Comparison of ENCODE assay signal across 1 cellular context in the genomic region with DNA sequence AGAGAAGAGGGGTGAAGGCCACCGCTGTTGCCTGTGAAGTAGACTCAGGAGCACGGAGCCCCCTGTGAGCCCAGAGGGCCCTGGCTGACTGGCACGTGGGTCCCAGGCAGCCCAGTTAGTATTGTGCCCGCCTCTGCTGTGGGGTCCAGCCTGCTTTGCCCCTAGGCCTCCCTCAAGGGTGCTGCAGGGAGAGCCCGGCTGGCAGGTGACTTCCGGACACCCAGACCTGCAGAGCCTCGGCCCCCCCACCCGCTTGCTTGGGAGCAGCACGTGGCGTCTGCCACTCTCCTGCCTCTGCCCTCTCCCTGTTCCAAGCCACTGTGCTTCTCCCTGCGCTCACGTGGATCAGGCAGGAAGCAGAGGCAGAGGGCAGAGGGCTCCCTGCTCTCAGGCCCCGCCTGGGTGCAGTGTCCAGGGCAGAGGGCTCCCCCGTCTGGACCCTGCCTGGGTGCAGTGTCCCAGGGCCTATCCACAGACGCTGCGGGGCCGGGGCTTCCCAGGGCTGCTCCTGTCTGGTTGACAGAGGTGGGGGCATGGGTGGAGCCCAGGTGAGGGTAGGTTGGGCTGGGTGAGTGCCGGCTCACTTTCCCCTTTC.
TF ChIP-seq lines count a peak whose summit lies in the region.

No MANE protein-coding gene starts in this region.

TF ChIP-seq in HepG2, 621 proteins besides CTCF, POLR2A, EP300 and RAD21 (continued from another document and continues in another):
- TF ChIP-seq, protein P1, sequence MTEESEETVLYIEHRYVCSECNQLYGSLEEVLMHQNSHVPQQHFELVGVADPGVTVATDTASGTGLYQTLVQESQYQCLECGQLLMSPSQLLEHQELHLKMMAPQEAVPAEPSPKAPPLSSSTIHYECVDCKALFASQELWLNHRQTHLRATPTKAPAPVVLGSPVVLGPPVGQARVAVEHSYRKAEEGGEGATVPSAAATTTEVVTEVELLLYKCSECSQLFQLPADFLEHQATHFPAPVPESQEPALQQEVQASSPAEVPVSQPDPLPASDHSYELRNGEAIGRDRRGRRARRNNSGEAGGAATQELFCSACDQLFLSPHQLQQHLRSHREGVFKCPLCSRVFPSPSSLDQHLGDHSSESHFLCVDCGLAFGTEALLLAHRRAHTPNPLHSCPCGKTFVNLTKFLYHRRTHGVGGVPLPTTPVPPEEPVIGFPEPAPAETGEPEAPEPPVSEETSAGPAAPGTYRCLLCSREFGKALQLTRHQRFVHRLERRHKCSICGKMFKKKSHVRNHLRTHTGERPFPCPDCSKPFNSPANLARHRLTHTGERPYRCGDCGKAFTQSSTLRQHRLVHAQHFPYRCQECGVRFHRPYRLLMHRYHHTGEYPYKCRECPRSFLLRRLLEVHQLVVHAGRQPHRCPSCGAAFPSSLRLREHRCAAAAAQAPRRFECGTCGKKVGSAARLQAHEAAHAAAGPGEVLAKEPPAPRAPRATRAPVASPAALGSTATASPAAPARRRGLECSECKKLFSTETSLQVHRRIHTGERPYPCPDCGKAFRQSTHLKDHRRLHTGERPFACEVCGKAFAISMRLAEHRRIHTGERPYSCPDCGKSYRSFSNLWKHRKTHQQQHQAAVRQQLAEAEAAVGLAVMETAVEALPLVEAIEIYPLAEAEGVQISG (CRISPR knock-in tag; IDR thresholded peaks at IDR 0.05): peak; percentile 52; the same call in 1 of the 2 replicates
- TF ChIP-seq ZNF138 (CRISPR knock-in tag; IDR thresholded peaks at IDR 0.05; ENCODE audit: low read depth): no peak
- peak; percentile 48; the same call in 1 of the 2 replicates for TF ChIP-seq ZFX (CRISPR knock-in tag; IDR thresholded peaks at IDR 0.05; ENCODE audit: low read depth)
- no peak for TF ChIP-seq ZFP62 (CRISPR knock-in tag; IDR thresholded peaks at IDR 0.05)
- TF ChIP-seq, protein P2, sequence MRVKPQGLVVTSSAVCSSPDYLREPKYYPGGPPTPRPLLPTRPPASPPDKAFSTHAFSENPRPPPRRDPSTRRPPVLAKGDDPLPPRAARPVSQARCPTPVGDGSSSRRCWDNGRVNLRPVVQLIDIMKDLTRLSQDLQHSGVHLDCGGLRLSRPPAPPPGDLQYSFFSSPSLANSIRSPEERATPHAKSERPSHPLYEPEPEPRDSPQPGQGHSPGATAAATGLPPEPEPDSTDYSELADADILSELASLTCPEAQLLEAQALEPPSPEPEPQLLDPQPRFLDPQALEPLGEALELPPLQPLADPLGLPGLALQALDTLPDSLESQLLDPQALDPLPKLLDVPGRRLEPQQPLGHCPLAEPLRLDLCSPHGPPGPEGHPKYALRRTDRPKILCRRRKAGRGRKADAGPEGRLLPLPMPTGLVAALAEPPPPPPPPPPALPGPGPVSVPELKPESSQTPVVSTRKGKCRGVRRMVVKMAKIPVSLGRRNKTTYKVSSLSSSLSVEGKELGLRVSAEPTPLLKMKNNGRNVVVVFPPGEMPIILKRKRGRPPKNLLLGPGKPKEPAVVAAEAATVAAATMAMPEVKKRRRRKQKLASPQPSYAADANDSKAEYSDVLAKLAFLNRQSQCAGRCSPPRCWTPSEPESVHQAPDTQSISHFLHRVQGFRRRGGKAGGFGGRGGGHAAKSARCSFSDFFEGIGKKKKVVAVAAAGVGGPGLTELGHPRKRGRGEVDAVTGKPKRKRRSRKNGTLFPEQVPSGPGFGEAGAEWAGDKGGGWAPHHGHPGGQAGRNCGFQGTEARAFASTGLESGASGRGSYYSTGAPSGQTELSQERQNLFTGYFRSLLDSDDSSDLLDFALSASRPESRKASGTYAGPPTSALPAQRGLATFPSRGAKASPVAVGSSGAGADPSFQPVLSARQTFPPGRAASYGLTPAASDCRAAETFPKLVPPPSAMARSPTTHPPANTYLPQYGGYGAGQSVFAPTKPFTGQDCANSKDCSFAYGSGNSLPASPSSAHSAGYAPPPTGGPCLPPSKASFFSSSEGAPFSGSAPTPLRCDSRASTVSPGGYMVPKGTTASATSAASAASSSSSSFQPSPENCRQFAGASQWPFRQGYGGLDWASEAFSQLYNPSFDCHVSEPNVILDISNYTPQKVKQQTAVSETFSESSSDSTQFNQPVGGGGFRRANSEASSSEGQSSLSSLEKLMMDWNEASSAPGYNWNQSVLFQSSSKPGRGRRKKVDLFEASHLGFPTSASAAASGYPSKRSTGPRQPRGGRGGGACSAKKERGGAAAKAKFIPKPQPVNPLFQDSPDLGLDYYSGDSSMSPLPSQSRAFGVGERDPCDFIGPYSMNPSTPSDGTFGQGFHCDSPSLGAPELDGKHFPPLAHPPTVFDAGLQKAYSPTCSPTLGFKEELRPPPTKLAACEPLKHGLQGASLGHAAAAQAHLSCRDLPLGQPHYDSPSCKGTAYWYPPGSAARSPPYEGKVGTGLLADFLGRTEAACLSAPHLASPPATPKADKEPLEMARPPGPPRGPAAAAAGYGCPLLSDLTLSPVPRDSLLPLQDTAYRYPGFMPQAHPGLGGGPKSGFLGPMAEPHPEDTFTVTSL (CRISPR knock-in tag; IDR thresholded peaks at IDR 0.05; ENCODE audit: borderline replicate concordance): no peak
- no peak for TF ChIP-seq MBD4 (IDR thresholded peaks at IDR 0.05; ENCODE audit: borderline replicate concordance, low read length)
- peak; percentile 53 for TF ChIP-seq STAG1 (CRISPR knock-in tag; IDR thresholded peaks at IDR 0.05)
- TF ChIP-seq ZSCAN12 (CRISPR knock-in tag; IDR thresholded peaks at IDR 0.05): no peak
- TF ChIP-seq, protein P3, sequence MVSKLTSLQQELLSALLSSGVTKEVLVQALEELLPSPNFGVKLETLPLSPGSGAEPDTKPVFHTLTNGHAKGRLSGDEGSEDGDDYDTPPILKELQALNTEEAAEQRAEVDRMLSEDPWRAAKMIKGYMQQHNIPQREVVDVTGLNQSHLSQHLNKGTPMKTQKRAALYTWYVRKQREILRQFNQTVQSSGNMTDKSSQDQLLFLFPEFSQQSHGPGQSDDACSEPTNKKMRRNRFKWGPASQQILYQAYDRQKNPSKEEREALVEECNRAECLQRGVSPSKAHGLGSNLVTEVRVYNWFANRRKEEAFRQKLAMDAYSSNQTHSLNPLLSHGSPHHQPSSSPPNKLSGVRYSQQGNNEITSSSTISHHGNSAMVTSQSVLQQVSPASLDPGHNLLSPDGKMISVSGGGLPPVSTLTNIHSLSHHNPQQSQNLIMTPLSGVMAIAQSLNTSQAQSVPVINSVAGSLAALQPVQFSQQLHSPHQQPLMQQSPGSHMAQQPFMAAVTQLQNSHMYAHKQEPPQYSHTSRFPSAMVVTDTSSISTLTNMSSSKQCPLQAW (CRISPR knock-in tag; IDR thresholded peaks at IDR 0.05): peak; percentile 42; the same call in 1 of the 2 replicates
- peak; percentile 56 for TF ChIP-seq SPEN (CRISPR knock-in tag; IDR thresholded peaks at IDR 0.05; ENCODE audit: low read depth)
- TF ChIP-seq, protein P4, sequence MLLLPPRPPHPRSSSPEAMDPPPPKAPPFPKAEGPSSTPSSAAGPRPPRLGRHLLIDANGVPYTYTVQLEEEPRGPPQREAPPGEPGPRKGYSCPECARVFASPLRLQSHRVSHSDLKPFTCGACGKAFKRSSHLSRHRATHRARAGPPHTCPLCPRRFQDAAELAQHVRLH (CRISPR knock-in tag; IDR thresholded peaks at IDR 0.05; ENCODE audit: borderline replicate concordance, low read depth): peak; percentile 23; the same call in 1 of the 2 replicates
- TF ChIP-seq SAP130 (CRISPR knock-in tag; IDR thresholded peaks at IDR 0.05; ENCODE audit: low read depth): peak; percentile 53
- TF ChIP-seq, protein P5, sequence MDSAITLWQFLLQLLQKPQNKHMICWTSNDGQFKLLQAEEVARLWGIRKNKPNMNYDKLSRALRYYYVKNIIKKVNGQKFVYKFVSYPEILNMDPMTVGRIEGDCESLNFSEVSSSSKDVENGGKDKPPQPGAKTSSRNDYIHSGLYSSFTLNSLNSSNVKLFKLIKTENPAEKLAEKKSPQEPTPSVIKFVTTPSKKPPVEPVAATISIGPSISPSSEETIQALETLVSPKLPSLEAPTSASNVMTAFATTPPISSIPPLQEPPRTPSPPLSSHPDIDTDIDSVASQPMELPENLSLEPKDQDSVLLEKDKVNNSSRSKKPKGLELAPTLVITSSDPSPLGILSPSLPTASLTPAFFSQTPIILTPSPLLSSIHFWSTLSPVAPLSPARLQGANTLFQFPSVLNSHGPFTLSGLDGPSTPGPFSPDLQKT (CRISPR knock-in tag; IDR thresholded peaks at IDR 0.05; ENCODE audit: borderline replicate concordance): no peak
- TF ChIP-seq SAFB2 (CRISPR knock-in tag; IDR thresholded peaks at IDR 0.05; ENCODE audit: borderline replicate concordance, low read depth): peak; percentile 49; the same call in 1 of the 2 replicates
- no peak for TF ChIP-seq ZNF713 (CRISPR knock-in tag; IDR thresholded peaks at IDR 0.05)
- TF ChIP-seq, protein P6, sequence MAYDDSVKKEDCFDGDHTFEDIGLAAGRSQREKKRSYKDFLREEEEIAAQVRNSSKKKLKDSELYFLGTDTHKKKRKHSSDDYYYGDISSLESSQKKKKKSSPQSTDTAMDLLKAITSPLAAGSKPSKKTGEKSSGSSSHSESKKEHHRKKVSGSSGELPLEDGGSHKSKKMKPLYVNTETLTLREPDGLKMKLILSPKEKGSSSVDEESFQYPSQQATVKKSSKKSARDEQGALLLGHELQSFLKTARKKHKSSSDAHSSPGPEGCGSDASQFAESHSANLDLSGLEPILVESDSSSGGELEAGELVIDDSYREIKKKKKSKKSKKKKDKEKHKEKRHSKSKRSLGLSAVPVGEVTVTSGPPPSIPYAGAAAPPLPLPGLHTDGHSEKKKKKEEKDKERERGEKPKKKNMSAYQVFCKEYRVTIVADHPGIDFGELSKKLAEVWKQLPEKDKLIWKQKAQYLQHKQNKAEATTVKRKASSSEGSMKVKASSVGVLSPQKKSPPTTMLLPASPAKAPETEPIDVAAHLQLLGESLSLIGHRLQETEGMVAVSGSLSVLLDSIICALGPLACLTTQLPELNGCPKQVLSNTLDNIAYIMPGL (CRISPR knock-in tag; IDR thresholded peaks at IDR 0.05; ENCODE audit: borderline replicate concordance in 1 of 2, low read depth in 1 of 2): peak in 1 of 2 experiments; percentile 26; a peak in 1 of 4 replicates
- TF ChIP-seq DNMT1 (CRISPR knock-in tag; IDR thresholded peaks at IDR 0.05): 0 out of 2 replicates have a peak, but pooled peaks have one; percentile 59
- 0 out of 2 replicates have a peak, but pooled peaks have one; percentile 35 for TF ChIP-seq MED1 (CRISPR knock-in tag; IDR thresholded peaks at IDR 0.05)
- no peak for TF ChIP-seq SOX13 (IDR thresholded peaks at IDR 0.05)
- no peak for TF ChIP-seq SOX13 (CRISPR knock-in tag; conservative IDR thresholded peaks at IDR 0.05 in 1 of 2, IDR thresholded peaks at IDR 0.05 in 1 of 2)
- TF ChIP-seq, protein P7, sequence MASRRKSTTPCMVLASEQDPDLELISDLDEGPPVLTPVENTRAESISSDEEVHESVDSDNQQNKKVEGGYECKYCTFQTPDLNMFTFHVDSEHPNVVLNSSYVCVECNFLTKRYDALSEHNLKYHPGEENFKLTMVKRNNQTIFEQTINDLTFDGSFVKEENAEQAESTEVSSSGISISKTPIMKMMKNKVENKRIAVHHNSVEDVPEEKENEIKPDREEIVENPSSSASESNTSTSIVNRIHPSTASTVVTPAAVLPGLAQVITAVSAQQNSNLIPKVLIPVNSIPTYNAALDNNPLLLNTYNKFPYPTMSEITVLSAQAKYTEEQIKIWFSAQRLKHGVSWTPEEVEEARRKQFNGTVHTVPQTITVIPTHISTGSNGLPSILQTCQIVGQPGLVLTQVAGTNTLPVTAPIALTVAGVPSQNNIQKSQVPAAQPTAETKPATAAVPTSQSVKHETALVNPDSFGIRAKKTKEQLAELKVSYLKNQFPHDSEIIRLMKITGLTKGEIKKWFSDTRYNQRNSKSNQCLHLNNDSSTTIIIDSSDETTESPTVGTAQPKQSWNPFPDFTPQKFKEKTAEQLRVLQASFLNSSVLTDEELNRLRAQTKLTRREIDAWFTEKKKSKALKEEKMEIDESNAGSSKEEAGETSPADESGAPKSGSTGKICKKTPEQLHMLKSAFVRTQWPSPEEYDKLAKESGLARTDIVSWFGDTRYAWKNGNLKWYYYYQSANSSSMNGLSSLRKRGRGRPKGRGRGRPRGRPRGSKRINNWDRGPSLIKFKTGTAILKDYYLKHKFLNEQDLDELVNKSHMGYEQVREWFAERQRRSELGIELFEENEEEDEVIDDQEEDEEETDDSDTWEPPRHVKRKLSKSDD (CRISPR knock-in tag; IDR thresholded peaks at IDR 0.05; ENCODE audit: low read depth): no peak
- 0 out of 2 replicates have a peak, but pooled peaks have one; percentile 29 for TF ChIP-seq ZNF124 (CRISPR knock-in tag; IDR thresholded peaks at IDR 0.05)
- TF ChIP-seq IRF2 (CRISPR knock-in tag; IDR thresholded peaks at IDR 0.05): 0 out of 2 replicates have a peak, but pooled peaks have one; percentile 35
- peak; percentile 59; the same call in 1 of the 2 replicates for TF ChIP-seq SALL1 (CRISPR knock-in tag; IDR thresholded peaks at IDR 0.05)
- 0 out of 2 replicates have a peak, but pooled peaks have one; percentile 40 for TF ChIP-seq ZNF605 (CRISPR knock-in tag; IDR thresholded peaks at IDR 0.05)
- no peak for TF ChIP-seq GFI1 (CRISPR knock-in tag; IDR thresholded peaks at IDR 0.05; ENCODE audit: borderline replicate concordance)
- no peak for TF ChIP-seq TBX2 (CRISPR knock-in tag; IDR thresholded peaks at IDR 0.05; ENCODE audit: borderline replicate concordance)
- peak; percentile 49; the same call in 1 of the 2 replicates for TF ChIP-seq YEATS4 (CRISPR knock-in tag; IDR thresholded peaks at IDR 0.05; ENCODE audit: borderline replicate concordance)
- 0 out of 2 replicates have a peak, but pooled peaks have one; percentile 23 for TF ChIP-seq ZBTB7A (CRISPR knock-in tag; IDR thresholded peaks at IDR 0.05)
- no peak for TF ChIP-seq TBL1XR1 (IDR thresholded peaks at IDR 0.05; ENCODE audit: borderline replicate concordance, low read length, partially characterized antibody)
- no peak for TF ChIP-seq ARNT2 (CRISPR knock-in tag; IDR thresholded peaks at IDR 0.05; ENCODE audit: low read depth)
- peak; percentile 49 for TF ChIP-seq ZBTB38 (CRISPR knock-in tag; IDR thresholded peaks at IDR 0.05)
- TF ChIP-seq XRCC5 (optimal IDR thresholded peaks at IDR 0.05; ENCODE audit: low read length): peak; percentile 22
- no peak for TF ChIP-seq ZBTB7B (CRISPR knock-in tag; IDR thresholded peaks at IDR 0.05)
- TF ChIP-seq, protein P8, sequence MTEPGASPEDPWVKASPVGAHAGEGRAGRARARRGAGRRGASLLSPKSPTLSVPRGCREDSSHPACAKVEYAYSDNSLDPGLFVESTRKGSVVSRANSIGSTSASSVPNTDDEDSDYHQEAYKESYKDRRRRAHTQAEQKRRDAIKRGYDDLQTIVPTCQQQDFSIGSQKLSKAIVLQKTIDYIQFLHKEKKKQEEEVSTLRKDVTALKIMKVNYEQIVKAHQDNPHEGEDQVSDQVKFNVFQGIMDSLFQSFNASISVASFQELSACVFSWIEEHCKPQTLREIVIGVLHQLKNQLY (CRISPR knock-in tag; IDR thresholded peaks at IDR 0.05): peak; percentile 66
- TF ChIP-seq, protein P9, sequence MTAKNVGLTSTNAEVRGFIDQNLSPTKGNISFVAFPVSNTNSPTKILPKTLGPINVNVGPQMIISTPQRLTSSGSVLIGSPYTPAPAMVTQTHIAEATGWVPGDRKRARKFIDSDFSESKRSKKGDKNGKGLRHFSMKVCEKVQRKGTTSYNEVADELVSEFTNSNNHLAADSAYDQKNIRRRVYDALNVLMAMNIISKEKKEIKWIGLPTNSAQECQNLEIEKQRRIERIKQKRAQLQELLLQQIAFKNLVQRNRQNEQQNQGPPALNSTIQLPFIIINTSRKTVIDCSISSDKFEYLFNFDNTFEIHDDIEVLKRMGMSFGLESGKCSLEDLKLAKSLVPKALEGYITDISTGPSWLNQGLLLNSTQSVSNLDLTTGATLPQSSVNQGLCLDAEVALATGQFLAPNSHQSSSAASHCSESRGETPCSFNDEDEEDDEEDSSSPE (CRISPR knock-in tag; IDR thresholded peaks at IDR 0.05): peak; percentile 29; the same call in 1 of the 2 replicates
- no peak for TF ChIP-seq ESRRA (CRISPR knock-in tag; IDR thresholded peaks at IDR 0.05; ENCODE audit: low read depth)
- TF ChIP-seq, protein P10, sequence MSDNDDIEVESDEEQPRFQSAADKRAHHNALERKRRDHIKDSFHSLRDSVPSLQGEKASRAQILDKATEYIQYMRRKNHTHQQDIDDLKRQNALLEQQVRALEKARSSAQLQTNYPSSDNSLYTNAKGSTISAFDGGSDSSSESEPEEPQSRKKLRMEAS (IDR thresholded peaks at IDR 0.05): peak; percentile 85
- TF ChIP-seq RBAK (CRISPR knock-in tag; IDR thresholded peaks at IDR 0.05): no peak
- TF ChIP-seq SMAD3 (CRISPR knock-in tag; IDR thresholded peaks at IDR 0.05): no peak
